Comparison of ENCODE assay signal across 7 cellular contexts in the genomic region with DNA sequence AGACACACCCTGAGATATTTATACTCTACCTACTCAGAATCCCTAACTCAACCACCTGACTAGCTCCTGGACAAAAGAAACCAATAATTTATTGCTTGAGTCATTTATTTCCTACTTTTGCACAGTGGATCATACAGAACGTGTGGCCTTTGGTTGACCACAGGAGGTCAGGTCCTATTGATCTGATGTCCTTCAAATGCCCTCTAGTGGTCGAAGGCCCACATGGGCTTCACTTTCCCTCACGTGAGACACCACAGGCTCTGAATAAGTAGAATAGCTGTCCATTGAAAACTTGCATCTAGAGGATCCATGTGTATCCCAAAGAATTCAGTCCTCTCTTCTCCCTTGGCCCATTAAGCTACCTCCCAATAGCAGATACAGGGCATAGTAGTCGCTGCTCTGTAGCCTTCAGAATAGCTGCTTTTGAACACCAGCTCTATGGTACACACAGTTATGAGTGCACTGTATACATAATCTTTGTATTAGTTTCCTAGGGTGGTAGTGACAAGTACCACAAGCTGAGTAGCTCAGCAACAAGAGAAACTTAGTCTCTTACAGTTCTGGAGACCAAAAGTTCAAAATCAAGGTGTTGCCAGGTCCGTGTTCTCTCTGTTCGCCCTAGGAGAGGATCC.
DNase-seq lines count a peak whose midpoint lies in the region; ATAC-seq lines count a peak whose summit lies in the region.

No MANE protein-coding gene starts in this region.

- ATAC-seq in HG03571 (IDR thresholded peaks at IDR 0.05; ENCODE audit: unreplicated experiment) (peak; percentile 81), GM19328 (IDR thresholded peaks at IDR 0.05; ENCODE audit: unreplicated experiment) (no peak)

- DNase-seq in EH (ENCODE audit: low read depth) (peak; percentile 41), GM19238 (ENCODE audit: insufficient read length, low spot score) (peak; percentile 25), RPMI8226 (peak; percentile 55), iPS DF 19.7 (ENCODE audit: low read depth, low spot score) (peak; percentile 38), cortex of kidney (lab: John Stamatoyannopoulos, UW) (no peak)
